In genomic region chr3:86950717-86951116, GRCh38 we compare ENCODE assay signal across 28 cellular contexts. TPM values are rescaled to one million over a fixed set of nuclear protein-coding genes. Genes with fewer than 3 reads are reported as not detected.
DNase-seq lines count a peak whose midpoint lies in the region; ATAC-seq, FAIRE-seq and TF ChIP-seq lines count a peak whose summit lies in the region.
"Had no signal": no experiment of that assay in that cellular context is flagged by ENCODE, and none has a peak within 500 bp of the region (broad histone marks: within the 10 kb centered on the region; RNA-seq: fewer than 3 reads in every experiment).

No MANE protein-coding gene starts in this region.

- H2AFZ ChIP-seq in GM23248 (no peak overlapping the region), mammary epithelial cell (ENCODE audit: low read depth, low read length) (no peak overlapping the region)

- no peak for ATAC-seq in sciatic nerve
- ATAC-seq: HCT116, Panc1 had no signal

- FAIRE-seq in urothelium cell line (lab: Jason Lieb, UNC): no peak
- FAIRE-seq: A549, GM12891, GM19239 had no signal

- intact Hi-C loops in mammary epithelial cell (cut with micrococcal nuclease): loop anchor here (2.0 kb wide), 1 partner anchor 22 kb away; no protein-coding TSS in a partner anchor
- intact Hi-C loops in sciatic nerve (cut with DNase I): no loop called here

- peaks cover 98% of the 10 kb centered on the region for H3K79me2 ChIP-seq in GM23248 (ENCODE audit: insufficient read depth)
- H3K79me2 ChIP-seq in mammary epithelial cell (ENCODE audit: insufficient read depth, low read length): no peaks in the 10 kb centered on the region

- TF ChIP-seq CTCF in HFFc6 (IDR thresholded peaks at IDR 0.05) (no peak), mammary epithelial cell (conservative IDR thresholded peaks at IDR 0.05 in 1 of 2, IDR thresholded peaks at IDR 0.05 in 1 of 2; ENCODE audit: extremely low read depth in 1 of 2, insufficient read depth in 1 of 2, low read depth in 1 of 2, low read length in 2 of 2) (no peak), neural crest cell (conservative IDR thresholded peaks at IDR 0.05) (no peak)

- H3K4me1 Mint-ChIP-seq in HFFc6 (ENCODE audit: low read depth) (peaks cover 95% of the 10 kb centered on the region), neural crest cell (peaks cover 21% of the 10 kb centered on the region)
- H3K4me1 Mint-ChIP-seq: CD8-positive, alpha-beta memory T cell had no signal

- peaks cover 53% of the 10 kb centered on the region for H3K36me3 Mint-ChIP-seq in HFFc6 (ENCODE audit: low read depth)
- H3K36me3 Mint-ChIP-seq in neural crest cell (ENCODE audit: low read depth): no peaks in the 10 kb centered on the region
- H3K36me3 Mint-ChIP-seq: CD8-positive, alpha-beta memory T cell had no signal

- DNase-seq in GM23248 (no peak), HFFc6 (no peak), mammary epithelial cell (no peak), neural crest cell (ENCODE audit: low read depth, low spot score) (no peak), T1000 (lab: John Stamatoyannopoulos, UW) (no peak), urothelium cell line (ENCODE audit: low spot score) (no peak), sciatic nerve (ENCODE audit: low spot score) (no peak), DMS153 treated with DMSO at 0.1 percent for 48 hours (lab: John Stamatoyannopoulos, UW; ENCODE audit: unreplicated experiment) (no peak)
- DNase-seq: C1 segment of cervical spinal cord; CD8-positive, alpha-beta memory T cell; DMS 273 treated with DMSO at 0.1 percent for 48 hours; DMS79 treated with DMSO at 0.1 percent for 48 hours; GF-D8; Karpas-422; NCI-H1092 treated with DMSO at 0.1 percent for 48 hours; NCI-H1436; NCI-H187; NCI-H2081 treated with DMSO at 0.1 percent for 48 hours; NCI-H2171; NCI-H510A; SHP77; SW 1271 had no signal

- H3K4me3 ChIP-seq in GM23248: peak overlapping the region; percentile 23; the same call in 1 of the 2 replicates
- H3K4me3 ChIP-seq in mammary epithelial cell (replicated peaks in 1 of 3; ENCODE audit: insufficient read depth in 1 of 3, low read depth in 2 of 3, low read length in 3 of 3): no peak overlapping the region
- H3K4me3 ChIP-seq: A549 had no signal

- peaks cover 94% of the 10 kb centered on the region for H3F3A ChIP-seq in GM23248 (ENCODE audit: insufficient read depth)

- peak overlapping the region; percentile 14; the same call in 1 of the 2 replicates for H3K9ac ChIP-seq in GM23248
- H3K9ac ChIP-seq in mammary epithelial cell (ENCODE audit: insufficient read depth, low read length): no peak overlapping the region

- dilution Hi-C loops in mammary epithelial cell (cut with HindIII; ENCODE audit: low sequenced_read_pairs): no loop called here

- H3K9me3 ChIP-seq in GM23248 (ENCODE audit: low read depth) (no peaks in the 10 kb centered on the region), mammary epithelial cell (replicated peaks; ENCODE audit: insufficient read depth, low read length) (no peaks in the 10 kb centered on the region)
- H3K9me3 ChIP-seq: A549 had no signal

- peak overlapping the region; percentile 45; the same call in 1 of the 2 replicates for H3K4me3 Mint-ChIP-seq in HFFc6
- no peak overlapping the region for H3K4me3 Mint-ChIP-seq in neural crest cell
- H3K4me3 Mint-ChIP-seq: CD8-positive, alpha-beta memory T cell had no signal

- H3K27me3 ChIP-seq in GM23248 (replicated peaks; ENCODE audit: insufficient read depth) (no peaks in the 10 kb centered on the region), mammary epithelial cell (ENCODE audit: insufficient read depth, low read length) (no peaks in the 10 kb centered on the region)

- H3K27me3 Mint-ChIP-seq in HFFc6 (ENCODE audit: insufficient read depth): no peaks in the 10 kb centered on the region
- no peaks in the 10 kb centered on the region for H3K27me3 Mint-ChIP-seq in neural crest cell (ENCODE audit: low read depth)
- H3K27me3 Mint-ChIP-seq: CD8-positive, alpha-beta memory T cell had no signal

- BruUV-seq in mammary epithelial cell (replicated peaks; lab: Mats Ljungman, UMichigan): TSS peak; percentile 77

- in situ Hi-C loops in GM23248 (cut with MboI) (loop anchor here (10.0 kb wide), 1 partner anchor 134 kb away; no protein-coding TSS in a partner anchor), mammary epithelial cell (cut with MboI; ENCODE audit: low sequenced_read_pairs in 2 of 2) (loop anchor here in 1 of 2 donors (25.0 kb wide), 1 partner anchor 163 kb away; no protein-coding TSS in a partner anchor)

- H3K4me1 ChIP-seq in GM23248 (ENCODE audit: insufficient read depth) (peaks cover 99% of the 10 kb centered on the region), mammary epithelial cell (ENCODE audit: insufficient read depth, low read length) (peaks cover 39% of the 10 kb centered on the region)

- peak overlapping the region; percentile 66 for H3K27ac Mint-ChIP-seq in HFFc6
- H3K27ac Mint-ChIP-seq in neural crest cell (ENCODE audit: unreplicated experiment): peak overlapping the region; percentile 74
- H3K27ac Mint-ChIP-seq: CD8-positive, alpha-beta memory T cell had no signal

- H3K4me2 ChIP-seq in GM23248 (ENCODE audit: unreplicated experiment) (peak overlapping the region; percentile 69), mammary epithelial cell (ENCODE audit: insufficient read depth, low read depth, low read length) (peak overlapping the region; percentile 40)

- CTCF ChIA-PET in mammary epithelial cell (lab: Charles Lee; ENCODE audit: low non-redundant PET): no interaction called here

- WGBS in GM23248 (ENCODE audit: low coverage in 1 of 2, low lambda C conversion rate in 2 of 2, missing lambda C conversion rate in 2 of 2), 2 experiments: 98 to 99% methylated on average over 3 of the region's 3 CpGs
- 97% methylated on average over 3 of the region's 3 CpGs for WGBS in mammary epithelial cell (ENCODE audit: low coverage, missing lambda C conversion rate)

- H4K20me1 ChIP-seq in GM23248 (ENCODE audit: insufficient read depth): no peaks in the 10 kb centered on the region
- H4K20me1 ChIP-seq in mammary epithelial cell (ENCODE audit: insufficient read depth, low read length): no peaks in the 10 kb centered on the region

- H3K9me3 Mint-ChIP-seq in HFFc6: no peaks in the 10 kb centered on the region
- no peaks in the 10 kb centered on the region for H3K9me3 Mint-ChIP-seq in neural crest cell

- H3K9me2 ChIP-seq in GM23248 (ENCODE audit: insufficient read depth): no peaks in the 10 kb centered on the region

- H3K27ac ChIP-seq in GM23248: peak overlapping the region; percentile 68
- peak overlapping the region; percentile 43 for H3K27ac ChIP-seq in mammary epithelial cell (ENCODE audit: insufficient read depth, low read depth, low read length)
- H3K27ac ChIP-seq: A549, RWPE1 had no signal

- H3K36me3 ChIP-seq in GM23248 (ENCODE audit: low read depth) (peaks cover 79% of the 10 kb centered on the region), mammary epithelial cell (ENCODE audit: insufficient read depth, low read length) (no peaks in the 10 kb centered on the region)

RNA-seq across cellular contexts. Expression of gene VGLL3, which starts 40.2 kb away (rescaled TPM):
- total RNA-seq in GM23248 (2014; rRNA removed; shearing (Covaris generic)): 179 and 213 TPM in 2 replicates
- polyA plus RNA-seq in GM23248 (2016; fragmentation: Nextera tagmentation; extraction: Ambion mirVana) (80.5 and 85.4 TPM in 2 replicates), mammary epithelial cell (11.1 TPM)
- 100 to 1,000 TPM; 117 to 193 (median 151) TPM for total RNA-seq in HFFc6 (2021; fragmentation: NEBNext Ultra II Directional; extraction: Animal tissue kit (Norgen Biotek cat#: 25700))
- total RNA-seq in mammary epithelial cell (10 to 100 TPM; 27.9 to 33.2 TPM), neural crest cell (3.2 and 6.1 TPM in 2 replicates), sciatic nerve (130 TPM)
- polyA minus RNA-seq in mammary epithelial cell: 11.8 TPM
- total RNA-seq: CD8-positive, alpha-beta memory T cell had no signal
- polyA plus RNA-seq: CD8-positive, alpha-beta memory T cell had no signal
